ENCODE assay signal across 8 cellular contexts in genomic region chr12:57983150-57983857, GRCh38.
DNase-seq lines count a peak whose midpoint lies in the region; ATAC-seq and TF ChIP-seq lines count a peak whose summit lies in the region.

No MANE protein-coding gene starts in this region.

- H3K27ac ChIP-seq in KMS-11 (no peak overlapping the region), SK-N-MC (no peak overlapping the region)

- no peaks in the 10 kb centered on the region for H3K79me2 ChIP-seq in KMS-11 (ENCODE audit: insufficient read depth, low read depth)

- no peaks in the 10 kb centered on the region for H3K4me1 ChIP-seq in KMS-11 (ENCODE audit: low read depth, poor library complexity, severe bottlenecking)

- H3K4me3 ChIP-seq in KMS-11 (IDR thresholded peaks at IDR 0.05; ENCODE audit: insufficient read depth, low read depth, low read length) (no peak overlapping the region), SK-N-MC (no peak overlapping the region), retinal pigment epithelial cell (ENCODE audit: low read length) (no peak overlapping the region)

- no peak overlapping the region for H3K4me2 ChIP-seq in KMS-11

- H3K36me3 ChIP-seq in KMS-11 (ENCODE audit: insufficient read depth) (no peaks in the 10 kb centered on the region), SK-N-MC (ENCODE audit: insufficient read depth, low read length) (no peaks in the 10 kb centered on the region)

- ATAC-seq in HG02885 (IDR thresholded peaks at IDR 0.05; ENCODE audit: poor library complexity, unreplicated experiment) = no peak

- no peaks in the 10 kb centered on the region for H4K20me1 ChIP-seq in KMS-11 (ENCODE audit: insufficient read depth)

- DNase-seq in SHP77 (lab: John Stamatoyannopoulos, UW) (peak; percentile 19 to 20), SHP77 treated with DMSO at 0.1 percent for 48 hours (lab: John Stamatoyannopoulos, UW) (no peak), SK-N-MC (ENCODE audit: low read depth, low spot score) (peak; percentile 52), fibroblast of the conjunctiva (ENCODE audit: low read depth) (peak; percentile 67), retinal pigment epithelial cell (ENCODE audit: low read depth) (peak; percentile 42)
- DNase-seq in stimulated activated CD4-positive, alpha-beta T cell treated with anti-CD3 and anti-CD28 coated beads, Interleukin-4, amount 100 ng/mL, for 1 hour = no peak

- no peak overlapping the region for H3K9ac ChIP-seq in KMS-11
- no peak overlapping the region for H3K9ac ChIP-seq in SK-N-MC (ENCODE audit: insufficient read length)

- H3K9me3 ChIP-seq in SK-N-MC (ENCODE audit: low read depth, low read length) = no peaks in the 10 kb centered on the region

- H2AFZ ChIP-seq in KMS-11 (ENCODE audit: low read depth) = no peak overlapping the region

- no peaks in the 10 kb centered on the region for H3K27me3 ChIP-seq in KMS-11 (ENCODE audit: insufficient read depth, low read depth)

- TF ChIP-seq CTCF in KMS-11 (conservative IDR thresholded peaks at IDR 0.05; ENCODE audit: low read depth, low read length) (peak; percentile 98), retinal pigment epithelial cell (conservative IDR thresholded peaks at IDR 0.05; ENCODE audit: low read depth, low read length) (peak; percentile 70)

Comparison
In these comparisons a context has a peak if more than half of its experiments do, and no peak if none do; other contexts are left out.
1. DNase-seq: peak in SHP77 (2 of 2), SK-N-MC (single experiment), fibroblast of the conjunctiva (single experiment) and retinal pigment epithelial cell (single experiment); none in SHP77 treated with DMSO at 0.1 percent for 48 hours (single experiment) and stimulated activated CD4-positive, alpha-beta T cell treated with anti-CD3 and anti-CD28 coated beads, Interleukin-4, amount 100 ng/mL, for 1 hour (single experiment).